9 cellular contexts compared by ENCODE assay signal in the genomic region with DNA sequence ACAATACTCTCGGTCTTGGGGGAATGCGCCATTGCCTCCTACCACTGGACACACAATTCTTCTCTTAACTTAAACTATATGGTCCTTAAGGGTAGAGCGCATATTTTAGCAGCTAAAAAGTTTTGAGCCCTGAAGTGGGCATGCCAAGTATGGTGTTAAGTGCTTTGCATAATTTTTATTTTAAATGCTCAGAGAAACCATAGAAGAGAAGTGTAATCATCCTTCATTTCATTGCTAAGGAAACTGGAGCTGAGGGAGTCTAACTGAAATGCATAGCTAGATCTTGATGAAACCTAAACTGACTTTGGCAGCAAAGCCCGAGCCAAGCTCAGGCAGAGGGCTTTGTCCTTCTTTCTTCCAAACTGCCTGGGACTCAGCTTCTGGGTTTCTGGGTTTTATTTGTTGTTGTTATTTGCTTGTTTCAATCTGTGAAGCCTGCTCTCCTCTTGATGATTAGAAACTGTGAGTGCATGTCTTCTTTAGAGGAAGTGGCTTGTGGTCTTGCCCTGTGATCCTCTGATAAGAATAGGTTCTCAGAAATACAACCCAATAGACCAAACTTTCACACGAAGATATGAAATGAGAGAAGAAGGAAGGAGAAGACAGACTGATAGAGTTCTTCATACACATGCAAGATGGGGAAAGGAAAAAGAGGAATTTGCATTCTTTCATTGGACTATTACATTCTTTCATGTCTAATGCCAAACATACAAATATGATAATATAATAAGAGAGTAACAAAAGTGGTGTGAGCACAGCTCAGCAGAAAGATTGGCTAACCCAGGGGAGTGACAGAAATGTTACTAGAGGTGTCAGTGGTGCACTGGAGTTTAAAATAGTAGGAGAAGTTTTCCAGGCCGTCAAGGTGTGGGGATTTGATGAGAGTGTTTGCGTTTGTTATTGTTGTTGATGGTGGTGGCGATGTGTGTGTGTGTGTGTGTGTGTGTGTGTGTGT.
DNase-seq lines count a peak whose midpoint lies in the region; ATAC-seq and TF ChIP-seq lines count a peak whose summit lies in the region.
"Had no signal": no experiment of that assay in that cellular context is flagged by ENCODE, and none has a peak within 500 bp of the region (broad histone marks: within the 10 kb centered on the region; RNA-seq: fewer than 3 reads in every experiment).

No MANE protein-coding gene starts in this region.

- H3K36me3 ChIP-seq in tibial artery, result no peaks in the 10 kb centered on the region

- peak overlapping the region; percentile 95 for H3K27ac Mint-ChIP-seq in stimulated activated naive CD8-positive, alpha-beta T cell treated with anti-CD3 and anti-CD28 coated beads, Interleukin-15, Interleukin-2, amounts not matched to agents 100 ng/mL and 50 ng/mL, for 24 hours

- no peaks in the 10 kb centered on the region for H3K4me1 ChIP-seq in tibial artery
- H3K4me1 ChIP-seq: Caco-2 had no signal

- peaks cover 96% of the 10 kb centered on the region for H3K4me1 Mint-ChIP-seq in stimulated activated naive CD8-positive, alpha-beta T cell treated with anti-CD3 and anti-CD28 coated beads, Interleukin-15, Interleukin-2, amounts not matched to agents 100 ng/mL and 50 ng/mL, for 24 hours (ENCODE audit: low read depth)

- ATAC-seq in HG03045 (IDR thresholded peaks at IDR 0.05; ENCODE audit: unreplicated experiment), result peak; percentile 98

- DNase-seq in activated gamma-delta T cell treated with Interleukin-2 at 50 U/mL for 16 hours, result peak; percentile 41
- DNase-seq in activated gamma-delta T cell (lab: John Stamatoyannopoulos, UW), result no peak
- peak; percentile 37 for DNase-seq in T follicular helper cell (ENCODE audit: low read depth)
- no peak for DNase-seq in NCI-H2081 treated with DMSO at 0.1 percent for 48 hours (lab: John Stamatoyannopoulos, UW)
- DNase-seq in tibial artery, result no peak
- DNase-seq in effector CD8-positive, alpha-beta T cell (lab: John Stamatoyannopoulos, UW), result no peak
- DNase-seq: Caco-2 had no signal

- no peak overlapping the region for H3K4me3 ChIP-seq in tibial artery

- H3K27ac ChIP-seq in tibial artery, result no peak overlapping the region

- H3K36me3 Mint-ChIP-seq in stimulated activated naive CD8-positive, alpha-beta T cell treated with anti-CD3 and anti-CD28 coated beads, Interleukin-15, Interleukin-2, amounts not matched to agents 100 ng/mL and 50 ng/mL, for 24 hours (ENCODE audit: low read depth), result peaks cover 37% of the 10 kb centered on the region

- no peak for TF ChIP-seq CTCF in tibial artery (IDR thresholded peaks at IDR 0.05)

- no peaks in the 10 kb centered on the region for H3K27me3 ChIP-seq in tibial artery

- intact Hi-C loops in tibial artery (cut with DNase I; ENCODE audit: low total_unique reads), result no loop called here

- no peaks in the 10 kb centered on the region for H3K27me3 Mint-ChIP-seq in stimulated activated naive CD8-positive, alpha-beta T cell treated with anti-CD3 and anti-CD28 coated beads, Interleukin-15, Interleukin-2, amounts not matched to agents 100 ng/mL and 50 ng/mL, for 24 hours

- peaks cover 7% of the 10 kb centered on the region for H3K9me3 Mint-ChIP-seq in stimulated activated naive CD8-positive, alpha-beta T cell treated with anti-CD3 and anti-CD28 coated beads, Interleukin-15, Interleukin-2, amounts not matched to agents 100 ng/mL and 50 ng/mL, for 24 hours

- no peaks in the 10 kb centered on the region for H3K9me3 ChIP-seq in tibial artery
- H3K9me3 ChIP-seq: Caco-2 had no signal

- H3K4me3 Mint-ChIP-seq in stimulated activated naive CD8-positive, alpha-beta T cell treated with anti-CD3 and anti-CD28 coated beads, Interleukin-15, Interleukin-2, amounts not matched to agents 100 ng/mL and 50 ng/mL, for 24 hours, result peak overlapping the region; percentile 74

Comparison
In these comparisons a context has a peak if more than half of its experiments do, and no peak if none do; other contexts are left out.
1. DNase-seq: peak in activated gamma-delta T cell treated with Interleukin-2 at 50 U/mL for 16 hours (single experiment) and T follicular helper cell (single experiment); none in activated gamma-delta T cell (single experiment), NCI-H2081 treated with DMSO at 0.1 percent for 48 hours (single experiment), tibial artery (0 of 2) and effector CD8-positive, alpha-beta T cell (single experiment).